Comparison of ENCODE assay signal across 11 cellular contexts in genomic region chr20:33037456-33037855, GRCh38. TPM values are rescaled to one million over a fixed set of nuclear protein-coding genes. Genes with fewer than 3 reads are reported as not detected.
"Had no signal": no experiment of that assay in that cellular context is flagged by ENCODE, and none has a peak within 500 bp of the region (broad histone marks: within the 10 kb centered on the region; RNA-seq: fewer than 3 reads in every experiment).

No MANE protein-coding gene starts in this region.

- H3K27ac ChIP-seq: GM23248 had no signal

- H3K4me2 ChIP-seq: GM23338 had no signal

- H3K9ac ChIP-seq: GM23248 had no signal

- H3K9me3 ChIP-seq: HAP-1 had no signal

- H3K4me1 ChIP-seq: HAP-1 had no signal

- H3K4me3 ChIP-seq: GM23248, GM23338, HAP-1 had no signal

- H3K36me3 ChIP-seq: HAP-1 had no signal

- ATAC-seq: GM23338, HCT116 had no signal

- H2AFZ ChIP-seq: GM23248, GM23338 had no signal

- DNase-seq: GM23248, GOT3, H7, H9, HCEC 1CT, HFFc6 had no signal

RNA-seq across cellular contexts. Expression of gene BPIFB6, which starts 6.0 kb away (rescaled TPM):
- total RNA-seq: GM23248, GM23338, H1, H4, H7, H9, HFFc6 had no signal
- polyA plus RNA-seq: GM23248, GM23338, H1 had no signal

RNA-seq across cellular contexts. Expression of gene BPIFB3, which starts 16.2 kb away (rescaled TPM):
- total RNA-seq: GM23248, GM23338, H1, H4, H7, H9, HFFc6 had no signal
- polyA plus RNA-seq: GM23248, GM23338, H1 had no signal

RNA-seq across cellular contexts. Expression of gene BPIFB2, which starts 30.0 kb away (rescaled TPM):
- total RNA-seq: GM23248, GM23338, H1, H4, H7, H9, HFFc6 had no signal
- polyA plus RNA-seq: GM23248, GM23338, H1 had no signal

RNA-seq across cellular contexts. Expression of gene SUN5, which starts 33.2 kb away (rescaled TPM):
- total RNA-seq: GM23248, GM23338, H1, H4, H7, H9, HFFc6 had no signal
- polyA plus RNA-seq: GM23248, GM23338, H1 had no signal

RNA-seq across cellular contexts. Expression of gene BPIFB4, which starts 42.0 kb away (rescaled TPM):
- total RNA-seq: GM23248, GM23338, H1, H4, H7, H9, HFFc6 had no signal
- polyA plus RNA-seq: GM23248, GM23338, H1 had no signal
